ENCODE assay signal across 8 cellular contexts in genomic region chr15:78709263-78709882, GRCh38.
DNase-seq lines count a peak whose midpoint lies in the region; ATAC-seq, FAIRE-seq and TF ChIP-seq lines count a peak whose summit lies in the region.

No MANE protein-coding gene starts in this region.

- no peaks in the 10 kb centered on the region for H3K4me1 ChIP-seq in GM23248 (ENCODE audit: insufficient read depth)

- no peaks in the 10 kb centered on the region for H3F3A ChIP-seq in GM23248 (ENCODE audit: insufficient read depth)

- DNase-seq in CD1c-positive myeloid dendritic cell (ENCODE audit: extremely low spot score) = peak; percentile 72
- DNase-seq in GM23248 = peak; percentile 66
- DNase-seq in NCI-H1694 (lab: John Stamatoyannopoulos, UW) = peak; percentile 70
- DNase-seq in activated CD4-positive, CD25-positive, alpha-beta regulatory T cell (lab: John Stamatoyannopoulos, UW) = peak; percentile 16 to 52 (median 31)
- peak; percentile 33 for DNase-seq in bronchial epithelial cell (ENCODE audit: low read depth)
- DNase-seq in kidney tubule cell (ENCODE audit: low spot score) = peak; percentile 73
- peak; percentile 73 to 78 for DNase-seq in stimulated activated CD4-positive, alpha-beta T cell treated with anti-CD3 and anti-CD28 coated beads, Interleukin-2, amount 100 ng/mL, for 24 hours

- peak; percentile 94 for TF ChIP-seq CTCF in bronchial epithelial cell (IDR thresholded peaks at IDR 0.05; ENCODE audit: insufficient read depth, low read length, severe bottlenecking)

- no peak overlapping the region for H3K9ac ChIP-seq in GM23248

- no peaks in the 10 kb centered on the region for H3K79me2 ChIP-seq in GM23248 (ENCODE audit: insufficient read depth)

- H3K27me3 ChIP-seq in GM23248 (replicated peaks; ENCODE audit: insufficient read depth) (peaks cover 29% of the 10 kb centered on the region), bronchial epithelial cell (ENCODE audit: control insufficient read depth, insufficient read depth, low read length) (no peaks in the 10 kb centered on the region)

- H3K9me2 ChIP-seq in GM23248 (ENCODE audit: insufficient read depth) = no peaks in the 10 kb centered on the region

- peak overlapping the region; percentile 52 for H3K4me2 ChIP-seq in GM23248 (ENCODE audit: unreplicated experiment)

- no peak overlapping the region for H3K27ac ChIP-seq in GM23248

- peak overlapping the region; percentile 47; the same call in 1 of the 2 replicates for H2AFZ ChIP-seq in GM23248

- H3K4me3 ChIP-seq in GM23248 = no peak overlapping the region
- H3K4me3 ChIP-seq in bronchial epithelial cell (ENCODE audit: low read depth, low read length) = no peak overlapping the region

- in situ Hi-C loops in GM23248 (cut with MboI) = loop anchor here (25.0 kb wide), 1 partner anchor 772 kb away; no protein-coding TSS in a partner anchor

- ATAC-seq in HG02852 (IDR thresholded peaks at IDR 0.05; ENCODE audit: unreplicated experiment) = no peak

- no peaks in the 10 kb centered on the region for H3K9me3 ChIP-seq in GM23248 (ENCODE audit: low read depth)

- FAIRE-seq in bronchial epithelial cell (lab: Jason Lieb, UNC) = no peak

- no peaks in the 10 kb centered on the region for H4K20me1 ChIP-seq in GM23248 (ENCODE audit: insufficient read depth)

- H3K36me3 ChIP-seq in GM23248 (ENCODE audit: low read depth) = no peaks in the 10 kb centered on the region
- no peaks in the 10 kb centered on the region for H3K36me3 ChIP-seq in bronchial epithelial cell (ENCODE audit: control insufficient read depth, insufficient read depth, low read length)

- 5 to 7% methylated on average over 20 to 21 of the region's 21 CpGs for WGBS in GM23248 (ENCODE audit: low coverage in 1 of 2, low lambda C conversion rate in 2 of 2, missing lambda C conversion rate in 2 of 2), 2 experiments
